Comparison of ENCODE assay signal across 13 cellular contexts in genomic region chr19:3766520-3766919, GRCh38. TPM values are rescaled to one million over a fixed set of nuclear protein-coding genes. Genes with fewer than 3 reads are reported as not detected.
A peak's percentile ranks its signal among the peaks of the same experiment; 100 is the strongest.
DNase-seq lines count a peak whose midpoint lies in the region; ATAC-seq lines count a peak whose summit lies in the region.
"Had no signal": no experiment of that assay in that cellular context is flagged by ENCODE, and none has a peak within 500 bp of the region (broad histone marks: within the 10 kb centered on the region; RNA-seq: fewer than 3 reads in every experiment).

No MANE protein-coding gene starts in this region.

- peaks cover 5% of the 10 kb centered on the region for H3K27me3 Mint-ChIP-seq in activated naive CD8-positive, alpha-beta T cell treated with anti-CD3 and anti-CD28 coated beads for 36 hours
- H3K27me3 Mint-ChIP-seq in stimulated activated naive CD8-positive, alpha-beta T cell treated with anti-CD3 and anti-CD28 coated beads, Interleukin-15, Interleukin-2, amounts not matched to agents 100 ng/mL and 50 ng/mL, for 24 hours: peaks cover 3% of the 10 kb centered on the region

- no peak for ATAC-seq in HG02759 (IDR thresholded peaks at IDR 0.05; ENCODE audit: unreplicated experiment)

- H3K27ac Mint-ChIP-seq in activated naive CD8-positive, alpha-beta T cell treated with anti-CD3 and anti-CD28 coated beads for 36 hours: peak overlapping the region; percentile 55
- peak overlapping the region; percentile 61 for H3K27ac Mint-ChIP-seq in stimulated activated naive CD8-positive, alpha-beta T cell treated with anti-CD3 and anti-CD28 coated beads, Interleukin-15, Interleukin-2, amounts not matched to agents 100 ng/mL and 50 ng/mL, for 24 hours

- H3K4me3 Mint-ChIP-seq in activated naive CD8-positive, alpha-beta T cell treated with anti-CD3 and anti-CD28 coated beads for 36 hours: no peak overlapping the region
- no peak overlapping the region for H3K4me3 Mint-ChIP-seq in stimulated activated naive CD8-positive, alpha-beta T cell treated with anti-CD3 and anti-CD28 coated beads, Interleukin-15, Interleukin-2, amounts not matched to agents 100 ng/mL and 50 ng/mL, for 24 hours

- peak; percentile 5 for DNase-seq in activated naive CD4-positive, alpha-beta T cell treated with Interleukin-2 at 50 U/mL for 16 hours
- no peak for DNase-seq in activated naive CD4-positive, alpha-beta T cell (lab: John Stamatoyannopoulos, UW)
- peak; percentile 37 for DNase-seq in activated naive CD8-positive, alpha-beta T cell treated with anti-CD3 and anti-CD28 coated beads for 36 hours
- no peak for DNase-seq in AML-193 (lab: John Stamatoyannopoulos, UW)
- DNase-seq: erythroblast, head of caudate nucleus, midbrain, NCI-H187 treated with DMSO at 0.1 percent for 48 hours, stomach had no signal

- peaks cover 14% of the 10 kb centered on the region for H3K36me3 Mint-ChIP-seq in activated naive CD8-positive, alpha-beta T cell treated with anti-CD3 and anti-CD28 coated beads for 36 hours
- peaks cover 17% of the 10 kb centered on the region for H3K36me3 Mint-ChIP-seq in stimulated activated naive CD8-positive, alpha-beta T cell treated with anti-CD3 and anti-CD28 coated beads, Interleukin-15, Interleukin-2, amounts not matched to agents 100 ng/mL and 50 ng/mL, for 24 hours (ENCODE audit: low read depth)

- H3K9me3 Mint-ChIP-seq in activated naive CD8-positive, alpha-beta T cell treated with anti-CD3 and anti-CD28 coated beads for 36 hours: no peaks in the 10 kb centered on the region
- no peaks in the 10 kb centered on the region for H3K9me3 Mint-ChIP-seq in stimulated activated naive CD8-positive, alpha-beta T cell treated with anti-CD3 and anti-CD28 coated beads, Interleukin-15, Interleukin-2, amounts not matched to agents 100 ng/mL and 50 ng/mL, for 24 hours

- H3K4me1 Mint-ChIP-seq in activated naive CD8-positive, alpha-beta T cell treated with anti-CD3 and anti-CD28 coated beads for 36 hours: peaks cover 21% of the 10 kb centered on the region
- peaks cover 24% of the 10 kb centered on the region for H3K4me1 Mint-ChIP-seq in stimulated activated naive CD8-positive, alpha-beta T cell treated with anti-CD3 and anti-CD28 coated beads, Interleukin-15, Interleukin-2, amounts not matched to agents 100 ng/mL and 50 ng/mL, for 24 hours (ENCODE audit: low read depth)

RNA-seq across cellular contexts. Expression of gene MRPL54, which starts 4.0 kb away (rescaled TPM):
- total RNA-seq in activated naive CD8-positive, alpha-beta T cell treated with anti-CD3 and anti-CD28 coated beads for 36 hours: 10 to 100 TPM; 76.9 to 81.5 TPM

RNA-seq across cellular contexts. Expression of gene APBA3, which starts 5.0 kb away (rescaled TPM):
- 10 to 100 TPM; 21.4 to 21.9 TPM for total RNA-seq in activated naive CD8-positive, alpha-beta T cell treated with anti-CD3 and anti-CD28 coated beads for 36 hours

RNA-seq across cellular contexts. Expression of gene RAX2, which starts 5.5 kb away (rescaled TPM):
- not detected for total RNA-seq in activated naive CD8-positive, alpha-beta T cell treated with anti-CD3 and anti-CD28 coated beads for 36 hours
- total RNA-seq: astrocyte, NCI-H460, stomach had no signal

RNA-seq across cellular contexts. Expression of gene MATK, which starts 19.7 kb away (rescaled TPM):
- 10 to 100 TPM; 32.1 to 33.8 TPM for total RNA-seq in activated naive CD8-positive, alpha-beta T cell treated with anti-CD3 and anti-CD28 coated beads for 36 hours
- total RNA-seq: astrocyte, NCI-H460 had no signal

RNA-seq across cellular contexts. Expression of gene TJP3, which starts 58.3 kb away (rescaled TPM):
- total RNA-seq in activated naive CD8-positive, alpha-beta T cell treated with anti-CD3 and anti-CD28 coated beads for 36 hours: under 1 TPM; 0.24 to 0.39 TPM

Comparison
In these comparisons a context has a peak if more than half of its experiments do, and no peak if none do; other contexts are left out.
1. DNase-seq: peak in activated naive CD4-positive, alpha-beta T cell treated with Interleukin-2 at 50 U/mL for 16 hours (single experiment) and activated naive CD8-positive, alpha-beta T cell treated with anti-CD3 and anti-CD28 coated beads for 36 hours (single experiment); none in activated naive CD4-positive, alpha-beta T cell (0 of 4) and AML-193 (0 of 2).